Comparison of ENCODE assay signal across 8 cellular contexts in genomic region chr1:121519042-121519755, GRCh38.
DNase-seq lines count a peak whose midpoint lies in the region; ATAC-seq and TF ChIP-seq lines count a peak whose summit lies in the region.

No MANE protein-coding gene starts in this region.

- H3F3A ChIP-seq in OCI-LY1 (ENCODE audit: insufficient read depth, low read length) = no peaks in the 10 kb centered on the region

- no peaks in the 10 kb centered on the region for H4K20me1 ChIP-seq in OCI-LY1 (ENCODE audit: insufficient read depth, low read length)

- no peaks in the 10 kb centered on the region for H3K27me3 Mint-ChIP-seq in activated T-helper 2 cell treated with anti-CD3 and anti-CD28 coated beads, Interferon-gamma antibody, Interleukin-2, Interleukin-4, amounts not matched to agents 10 μg/mL and 5 μg/mL and 100 μg/mL, durations not matched to agents 14 hours and 24 hours and 36 hours (ENCODE audit: low read depth)

- H2AFZ ChIP-seq in OCI-LY1 (ENCODE audit: low read length) = no peak overlapping the region

- H3K79me2 ChIP-seq in OCI-LY1 (ENCODE audit: insufficient read depth, low read length) = no peaks in the 10 kb centered on the region

- no peak for TF ChIP-seq POLR2A in gastroesophageal sphincter (IDR thresholded peaks at IDR 0.05)

- no peaks in the 10 kb centered on the region for H3K9me2 ChIP-seq in OCI-LY1 (ENCODE audit: low read depth, low read length)

- no peak for TF ChIP-seq EP300 in gastroesophageal sphincter (IDR thresholded peaks at IDR 0.05)

- no peaks in the 10 kb centered on the region for H3K27me3 ChIP-seq in OCI-LY1 (ENCODE audit: insufficient read depth, low read length)
- peaks cover 59% of the 10 kb centered on the region for H3K27me3 ChIP-seq in gastroesophageal sphincter
- no peaks in the 10 kb centered on the region for H3K27me3 ChIP-seq in thymus (ENCODE audit: control insufficient read depth, insufficient read depth)

- H3K4me1 ChIP-seq in OCI-LY1 (ENCODE audit: insufficient read depth, low read length, severe bottlenecking) (peaks cover 53% of the 10 kb centered on the region), gastroesophageal sphincter (peaks cover 0 to 12% (median 4%) of the 10 kb centered on the region in 3 donors), thymus (ENCODE audit: control insufficient read depth, insufficient read depth, low read length) (peaks cover 5% of the 10 kb centered on the region)

- H3K9ac ChIP-seq in OCI-LY1 (ENCODE audit: low read length) = peak overlapping the region; percentile 91

- intact Hi-C loops in activated T-helper 2 cell treated with anti-CD3 and anti-CD28 coated beads, Interferon-gamma antibody, Interleukin-2, Interleukin-4, amounts not matched to agents 10 μg/mL and 5 μg/mL and 100 μg/mL, durations not matched to agents 14 hours and 24 hours and 36 hours (cut with micrococcal nuclease) = loop anchor here (2.0 to 5.0 kb wide), 3 partner anchors 40 to 77 kb away; no protein-coding TSS in a partner anchor

- no peak for TF ChIP-seq CTCF in OCI-LY1 (IDR thresholded peaks at IDR 0.05; ENCODE audit: low read length)
- TF ChIP-seq CTCF in gastroesophageal sphincter (IDR thresholded peaks at IDR 0.05) = no peak
- TF ChIP-seq CTCF in omental fat pad (IDR thresholded peaks at IDR 0.05) = no peak

- DNase-seq in C1 segment of cervical spinal cord (lab: John Stamatoyannopoulos, UW) = peak in 13 of 14 donors; percentile 8 to 94 (median 67)
- DNase-seq in activated T-helper 2 cell treated with anti-CD3 and anti-CD28 coated beads, Interferon-gamma antibody, Interleukin-2, Interleukin-4, amounts not matched to agents 10 μg/mL and 5 μg/mL and 100 μg/mL, durations not matched to agents 14 hours and 24 hours and 36 hours (ENCODE audit: low spot score) = peak; percentile 86
- no peak for DNase-seq in omental fat pad (ENCODE audit: low spot score)

- H3K36me3 Mint-ChIP-seq in activated T-helper 2 cell treated with anti-CD3 and anti-CD28 coated beads, Interferon-gamma antibody, Interleukin-2, Interleukin-4, amounts not matched to agents 10 μg/mL and 5 μg/mL and 100 μg/mL, durations not matched to agents 14 hours and 24 hours and 36 hours (ENCODE audit: low read depth) = peaks cover 24% of the 10 kb centered on the region

- H3K4me3 Mint-ChIP-seq in activated T-helper 2 cell treated with anti-CD3 and anti-CD28 coated beads, Interferon-gamma antibody, Interleukin-2, Interleukin-4, amounts not matched to agents 10 μg/mL and 5 μg/mL and 100 μg/mL, durations not matched to agents 14 hours and 24 hours and 36 hours (ENCODE audit: low read depth) = peak overlapping the region; percentile 94

- H3K4me1 Mint-ChIP-seq in activated T-helper 2 cell treated with anti-CD3 and anti-CD28 coated beads, Interferon-gamma antibody, Interleukin-2, Interleukin-4, amounts not matched to agents 10 μg/mL and 5 μg/mL and 100 μg/mL, durations not matched to agents 14 hours and 24 hours and 36 hours (ENCODE audit: low read depth) = peaks cover 63% of the 10 kb centered on the region

- no peaks in the 10 kb centered on the region for H3K36me3 ChIP-seq in OCI-LY1 (ENCODE audit: insufficient read depth, low read length)
- no peaks in the 10 kb centered on the region for H3K36me3 ChIP-seq in gastroesophageal sphincter
- no peaks in the 10 kb centered on the region for H3K36me3 ChIP-seq in thymus (ENCODE audit: control insufficient read depth, insufficient read depth)

- H3K9me3 Mint-ChIP-seq in activated T-helper 2 cell treated with anti-CD3 and anti-CD28 coated beads, Interferon-gamma antibody, Interleukin-2, Interleukin-4, amounts not matched to agents 10 μg/mL and 5 μg/mL and 100 μg/mL, durations not matched to agents 14 hours and 24 hours and 36 hours = peaks cover 13% of the 10 kb centered on the region

- WGBS in gastroesophageal sphincter (ENCODE audit: low coverage in 1 of 2), 2 donors = 0% methylated on average over 5 of the region's 75 CpGs; no CpG with 5 or more reads in 1 of the 2 donors
- WGBS in thymus = under 1% methylated on average over 75 of the region's 75 CpGs

- H3K27ac ChIP-seq in OCI-LY1 (ENCODE audit: low read depth, low read length, poor library complexity, severe bottlenecking) (peak overlapping the region; percentile 95), gastroesophageal sphincter (peak overlapping the region in 3 of 4 donors; percentile 35 to 47 (median 41)), thymus (ENCODE audit: low read depth) (peak overlapping the region; percentile 67)

- peak overlapping the region; percentile 94 for H3K27ac Mint-ChIP-seq in activated T-helper 2 cell treated with anti-CD3 and anti-CD28 coated beads, Interferon-gamma antibody, Interleukin-2, Interleukin-4, amounts not matched to agents 10 μg/mL and 5 μg/mL and 100 μg/mL, durations not matched to agents 14 hours and 24 hours and 36 hours

- ATAC-seq in HG02970 (IDR thresholded peaks at IDR 0.05; ENCODE audit: low FRiP score, unreplicated experiment) (peak; percentile 42), gastroesophageal sphincter (peak; percentile 58), omental fat pad (ENCODE audit: low FRiP score) (peak; percentile 72), HG03097 (IDR thresholded peaks at IDR 0.05; ENCODE audit: low FRiP score, unreplicated experiment) (no peak)

- peak overlapping the region; percentile 64 for H3K4me2 ChIP-seq in OCI-LY1 (ENCODE audit: low read length)

- H3K4me3 ChIP-seq in OCI-LY1 (ENCODE audit: low read depth, low read length, poor library complexity, severe bottlenecking) (peak overlapping the region; percentile 78), gastroesophageal sphincter (peak overlapping the region; percentile 23 to 50), thymus (ENCODE audit: low read length) (peak overlapping the region; percentile 56)

- H3K9me3 ChIP-seq in OCI-LY1 (ENCODE audit: low read length) (no peaks in the 10 kb centered on the region), gastroesophageal sphincter (no peaks in the 10 kb centered on the region), thymus (ENCODE audit: control insufficient read depth) (no peaks in the 10 kb centered on the region)

Comparison
In these comparisons a context has a peak if more than half of its experiments do, and no peak if none do; other contexts are left out.
1. H3K27ac ChIP-seq: peak in every context shown above with its lines; median percentile 95 in OCI-LY1; 67 in thymus; 41 in gastroesophageal sphincter.